ENCODE assay signal across 19 cellular contexts in genomic region chr3:36211656-36211999, GRCh38.
"Had no signal": no experiment of that assay in that cellular context is flagged by ENCODE, and none has a peak within 500 bp of the region (broad histone marks: within the 10 kb centered on the region; RNA-seq: fewer than 3 reads in every experiment).

No MANE protein-coding gene starts in this region.

- H3K9me3 Mint-ChIP-seq: activated CD4-positive, alpha-beta T cell treated with anti-CD3 and anti-CD28 coated beads, Interleukin-2, amount 10 ng/mL, durations not matched to agents 24 days and 14 days; neural crest cell; stimulated activated naive CD8-positive, alpha-beta T cell treated with anti-CD3 and anti-CD28 coated beads, Interleukin-15, Interleukin-2, amounts not matched to agents 100 ng/mL and 50 ng/mL, for 24 hours had no signal

- H3K4me1 Mint-ChIP-seq: activated CD4-positive, alpha-beta T cell treated with anti-CD3 and anti-CD28 coated beads, Interleukin-2, amount 10 ng/mL, durations not matched to agents 24 days and 14 days had no signal

- H3K36me3 ChIP-seq: colonic mucosa, gastroesophageal sphincter, heart right ventricle, ovary, right lobe of liver, suprapubic skin, upper lobe of left lung had no signal

- H3K4me3 ChIP-seq: colonic mucosa, gastroesophageal sphincter, heart right ventricle, lung, ovary, right lobe of liver, suprapubic skin, upper lobe of left lung had no signal

- FAIRE-seq: endometrium had no signal

- ATAC-seq: gastroesophageal sphincter, heart right ventricle, right lobe of liver had no signal

- H3K4me1 ChIP-seq: colonic mucosa, heart right ventricle, right lobe of liver, suprapubic skin, upper lobe of left lung had no signal

- H3K27ac ChIP-seq: colonic mucosa, gastroesophageal sphincter, heart right ventricle, ovary, right lobe of liver, suprapubic skin, upper lobe of left lung had no signal

- H3K27ac Mint-ChIP-seq: activated CD4-positive, alpha-beta T cell treated with anti-CD3 and anti-CD28 coated beads, Interleukin-2, amount 10 ng/mL, durations not matched to agents 24 days and 14 days; activated naive CD8-positive, alpha-beta T cell; stimulated activated naive CD8-positive, alpha-beta T cell treated with anti-CD3 and anti-CD28 coated beads, Interleukin-15, Interleukin-2, amounts not matched to agents 100 ng/mL and 50 ng/mL, for 24 hours had no signal

- H3K27me3 ChIP-seq: colonic mucosa, gastroesophageal sphincter, heart right ventricle, ovary, right lobe of liver, suprapubic skin, upper lobe of left lung had no signal

- H3K9me3 ChIP-seq: colonic mucosa, gastroesophageal sphincter, heart right ventricle, ovary, right lobe of liver, suprapubic skin, upper lobe of left lung had no signal

- H3K27me3 Mint-ChIP-seq: activated CD4-positive, alpha-beta T cell treated with anti-CD3 and anti-CD28 coated beads, Interleukin-2, amount 10 ng/mL, durations not matched to agents 24 days and 14 days; activated naive CD8-positive, alpha-beta T cell; stimulated activated naive CD8-positive, alpha-beta T cell treated with anti-CD3 and anti-CD28 coated beads, Interleukin-15, Interleukin-2, amounts not matched to agents 100 ng/mL and 50 ng/mL, for 24 hours had no signal

- H3K4me3 Mint-ChIP-seq: activated CD4-positive, alpha-beta T cell treated with anti-CD3 and anti-CD28 coated beads, Interleukin-2, amount 10 ng/mL, durations not matched to agents 24 days and 14 days; activated naive CD8-positive, alpha-beta T cell; neural crest cell; stimulated activated naive CD8-positive, alpha-beta T cell treated with anti-CD3 and anti-CD28 coated beads, Interleukin-15, Interleukin-2, amounts not matched to agents 100 ng/mL and 50 ng/mL, for 24 hours had no signal

- DNase-seq: activated CD4-positive, alpha-beta T cell treated with anti-CD3 and anti-CD28 coated beads, Interleukin-2, amount 10 ng/mL, durations not matched to agents 24 days and 14 days; activated CD4-positive, CD25-positive, alpha-beta regulatory T cell; activated CD8-positive, alpha-beta memory T cell treated with anti-CD3 and anti-CD28 coated beads, Interleukin-2, amount 50 U/mL, for 48 hours; activated gamma-delta T cell treated with Interleukin-2 at 50 U/mL for 16 hours; amniotic stem cell; caudate nucleus; colonic mucosa; heart right ventricle; midbrain; ovary; right lobe of liver; upper lobe of left lung had no signal

- H3K36me3 Mint-ChIP-seq: activated naive CD8-positive, alpha-beta T cell had no signal
